ENCODE assay signal across 8 cellular contexts in the genomic region with DNA sequence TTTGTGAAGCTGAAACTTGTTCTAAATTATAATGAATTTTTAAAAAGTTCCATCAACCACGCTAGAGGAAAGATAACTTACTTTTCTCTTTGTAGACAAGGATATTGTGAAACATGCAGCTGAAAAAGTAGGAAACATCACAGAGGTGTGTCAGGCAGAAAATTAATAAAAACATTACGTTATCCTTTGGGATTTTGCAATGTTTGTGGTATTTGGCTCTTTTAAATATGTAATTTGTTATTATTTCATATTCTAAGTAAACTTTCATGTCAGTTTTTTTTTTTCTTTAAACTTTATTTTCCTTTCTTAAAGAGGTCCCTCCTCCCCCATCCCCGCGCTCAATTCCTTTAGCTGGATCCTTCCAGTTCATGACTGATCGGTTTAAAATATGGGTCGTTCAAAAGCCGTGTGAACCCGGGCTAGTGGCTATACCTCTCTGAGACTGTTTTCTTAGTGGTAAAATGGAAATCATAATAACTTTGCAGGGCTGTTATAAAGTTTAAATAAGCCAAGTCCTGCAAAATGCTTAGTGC. TPM values are rescaled to one million over a fixed set of nuclear protein-coding genes. Genes with fewer than 3 reads are reported as not detected.
DNase-seq lines count a peak whose midpoint lies in the region; ATAC-seq and TF ChIP-seq lines count a peak whose summit lies in the region.

No MANE protein-coding gene starts in this region.

- no peaks in the 10 kb centered on the region for H4K20me1 ChIP-seq in PC-9 (ENCODE audit: insufficient read depth)

- peaks cover 11% of the 10 kb centered on the region for H3K4me1 Mint-ChIP-seq in stimulated activated memory B cell treated with anti-CD40 and anti-IgM and Interleukin-4, amounts not matched to agents 10 μg/mL and 1 μg/mL and 100 μg/mL, for 72 hours

- peaks cover 24% of the 10 kb centered on the region for H3K27me3 Mint-ChIP-seq in stimulated activated memory B cell treated with anti-CD40 and anti-IgM and Interleukin-4, amounts not matched to agents 10 μg/mL and 1 μg/mL and 100 μg/mL, for 72 hours

- no peak for TF ChIP-seq CTCF in PC-9 (conservative IDR thresholded peaks at IDR 0.05)
- TF ChIP-seq CTCF in heart left ventricle (IDR thresholded peaks at IDR 0.05), result no peak

- CTCF ChIA-PET in PC-9 (lab: Charles Lee), result interaction anchor here (0.7 kb wide), 1 partner anchor 436 kb away, joined by 3 read pairs; no protein-coding TSS in a partner anchor

- peaks cover 23% of the 10 kb centered on the region for H3K36me3 Mint-ChIP-seq in stimulated activated memory B cell treated with anti-CD40 and anti-IgM and Interleukin-4, amounts not matched to agents 10 μg/mL and 1 μg/mL and 100 μg/mL, for 72 hours

- H3K27ac ChIP-seq in PC-9 (peak overlapping the region; percentile 37), heart left ventricle (peak overlapping the region in 3 of 12 donors; percentile 16 to 44 (median 26))

- peaks cover 11% of the 10 kb centered on the region for H3K4me1 ChIP-seq in PC-9 (replicated peaks; ENCODE audit: insufficient read depth)
- peaks cover 3 to 16% (median 13%) of the 10 kb centered on the region in 12 donors for H3K4me1 ChIP-seq in heart left ventricle

- peak overlapping the region; percentile 77 for H3K4me2 ChIP-seq in PC-9

- H3K9me3 ChIP-seq in PC-9 (ENCODE audit: insufficient read depth, low read depth) (no peaks in the 10 kb centered on the region; the same call in 1 of the 2 replicates), heart left ventricle (no peaks in the 10 kb centered on the region)

- intact Hi-C loops in PC-9 (cut with micrococcal nuclease; ENCODE audit: unreplicated experiment) (no loop called here), heart left ventricle (cut with DNase I) (loop anchor here in 2 of 10 donors (2.0 to 5.0 kb wide), 2 partner anchors 67 to 92 kb away; a partner anchor contains a TSS)

- no peak overlapping the region for H3K4me3 Mint-ChIP-seq in stimulated activated memory B cell treated with anti-CD40 and anti-IgM and Interleukin-4, amounts not matched to agents 10 μg/mL and 1 μg/mL and 100 μg/mL, for 72 hours

- no TSS peak for BruUV-seq in PC-9 (replicated peaks; lab: Mats Ljungman, UMichigan)

- H3K27me3 ChIP-seq in PC-9 (ENCODE audit: insufficient read depth, low read depth) (0 out of 2 replicates have a peak, but pooled peaks cover 6% of the 10 kb centered on the region), heart left ventricle (peaks cover 0 to 9% (median 0%) of the 10 kb centered on the region in 9 donors)

- ATAC-seq in GM21367 (IDR thresholded peaks at IDR 0.05; ENCODE audit: unreplicated experiment) (peak; percentile 2), heart left ventricle (peak in 1 of 4 donors; percentile 1), HG03378 (IDR thresholded peaks at IDR 0.05; ENCODE audit: unreplicated experiment) (no peak)
- peak; percentile 4 for ATAC-seq in stimulated activated memory B cell treated with anti-CD40 and anti-IgM and Interleukin-4, amounts not matched to agents 10 μg/mL and 1 μg/mL and 100 μg/mL, for 72 hours

- H2AFZ ChIP-seq in PC-9, result peak overlapping the region; percentile 78

- WGBS in heart left ventricle, 4 donors, result 13 to 17% (median 13%) methylated on average over 8 of the region's 8 CpGs

- no peak overlapping the region for H3K27ac Mint-ChIP-seq in stimulated activated memory B cell treated with anti-CD40 and anti-IgM and Interleukin-4, amounts not matched to agents 10 μg/mL and 1 μg/mL and 100 μg/mL, for 72 hours

- POLR2A ChIA-PET in PC-9 (lab: Charles Lee; ENCODE audit: unreplicated experiment), result interaction anchor here (0.6 to 1.5 kb wide), 7 partner anchors 21 to 666 kb away, joined by 3 to 10 read pairs (median 5); a partner anchor contains a TSS

- H3K9me2 ChIP-seq in PC-9 (ENCODE audit: insufficient read depth), result no peaks in the 10 kb centered on the region

- no peak for DNase-seq in PC-9
- no peak for DNase-seq in heart left ventricle
- DNase-seq in central memory CD4-positive, alpha-beta T cell, result no peak
- DNase-seq in DMS79 treated with DMSO at 0.1 percent for 48 hours (lab: John Stamatoyannopoulos, UW), result no peak
- no peak for DNase-seq in nucleus accumbens (lab: John Stamatoyannopoulos, UW)

- H3K36me3 ChIP-seq in PC-9 (ENCODE audit: low read depth) (no peaks in the 10 kb centered on the region), heart left ventricle (peaks cover 0 to 5% (median 0%) of the 10 kb centered on the region in 9 donors)

- no peak for TF ChIP-seq POLR2A in heart left ventricle (IDR thresholded peaks at IDR 0.05)

- H3K9me3 Mint-ChIP-seq in stimulated activated memory B cell treated with anti-CD40 and anti-IgM and Interleukin-4, amounts not matched to agents 10 μg/mL and 1 μg/mL and 100 μg/mL, for 72 hours, result no peaks in the 10 kb centered on the region

- peaks cover 19% of the 10 kb centered on the region; the same call in 1 of the 2 replicates for H3K79me2 ChIP-seq in PC-9 (ENCODE audit: low read depth)

- peak overlapping the region; percentile 56 for H3K4me3 ChIP-seq in PC-9
- peak overlapping the region in 11 of 12 donors; percentile 24 to 91 (median 68) for H3K4me3 ChIP-seq in heart left ventricle

- peaks cover 8% of the 10 kb centered on the region; the same call in 1 of the 2 replicates for H3F3A ChIP-seq in PC-9 (ENCODE audit: insufficient read depth, low read depth)

RNA-seq across cellular contexts. Expression of a gene that starts 0.7 kb away (rescaled TPM):
- total RNA-seq in PC-9 (2021) (22.8 and 24.8 TPM in 2 replicates), heart left ventricle (10 to 100 TPM in 2 of 9 donors, 1 to 10 TPM in 7; 4.1 to 13.7 (median 7.1) TPM)
- polyA plus RNA-seq in heart left ventricle, result 1 to 10 TPM; 6.4 to 6.8 TPM

RNA-seq across cellular contexts. Expression of a gene that starts 20.9 kb away (rescaled TPM):
- total RNA-seq in PC-9 (2021) (not detected in 2 replicates), heart left ventricle (10 to 100 TPM in 1 of 9 donors, 1 to 10 TPM in 8; 2.2 to 10.0 (median 4.8) TPM)
- polyA plus RNA-seq in heart left ventricle, result 1 to 10 TPM; 2.6 to 5.2 TPM

RNA-seq across cellular contexts. Expression of a gene that starts 28.3 kb away (rescaled TPM):
- total RNA-seq in PC-9 (2021) (not detected in 2 replicates), heart left ventricle (1 to 10 TPM in 1 of 9 donors, under 1 TPM in 2, not detected in 6; 0.43 to 3.9 (median 0.63) TPM)
- polyA plus RNA-seq in heart left ventricle, result under 1 TPM in 1 of 2 donors, not detected in 1; 0.24 TPM

RNA-seq across cellular contexts. Expression of a gene that starts 46.3 kb away (rescaled TPM):
- total RNA-seq in PC-9 (2021) (not detected in 2 replicates), heart left ventricle (not detected)
- not detected for polyA plus RNA-seq in heart left ventricle
